In the genomic region with DNA sequence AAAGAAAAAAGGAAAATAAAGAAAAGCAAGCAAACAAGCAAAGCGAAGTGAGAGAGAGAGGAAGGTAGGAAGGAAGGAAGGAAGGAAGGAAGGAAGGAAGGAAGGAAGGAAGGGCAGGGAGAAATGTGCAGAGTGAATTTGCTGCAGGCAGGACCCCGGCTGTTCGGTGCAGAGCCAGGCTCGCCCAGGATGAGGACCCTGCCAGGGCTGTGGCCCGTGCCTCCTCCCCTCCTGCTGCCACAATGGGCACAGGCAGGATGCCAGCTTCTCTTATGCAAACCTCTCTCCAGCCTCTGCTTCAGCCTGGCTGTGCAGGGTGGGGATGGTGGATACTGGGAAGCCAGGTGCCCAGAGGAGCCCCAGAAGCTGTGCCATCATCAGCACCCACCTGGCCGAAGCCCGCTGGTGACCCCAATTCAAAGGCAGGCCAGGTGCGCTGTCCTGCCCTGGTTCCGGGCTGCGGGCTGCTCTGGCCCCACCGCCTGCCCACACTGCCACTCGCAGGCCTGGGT, we compare ENCODE assay signal across 10 cellular contexts. TPM values are rescaled to one million over a fixed set of nuclear protein-coding genes. Genes with fewer than 3 reads are reported as not detected.
DNase-seq lines count a peak whose midpoint lies in the region; ATAC-seq and TF ChIP-seq lines count a peak whose summit lies in the region.
"Had no signal": no experiment of that assay in that cellular context is flagged by ENCODE, and none has a peak within 500 bp of the region (broad histone marks: within the 10 kb centered on the region; RNA-seq: fewer than 3 reads in every experiment).

No MANE protein-coding gene starts in this region.

- TF ChIP-seq CTCF in HCT116 (IDR thresholded peaks at IDR 0.05 in 2 of 3, conservative IDR thresholded peaks at IDR 0.05 in 1 of 3; ENCODE audit: borderline replicate concordance in 1 of 3, insufficient read depth in 1 of 3, low read depth in 2 of 3, low read length in 2 of 3) = no peak
- TF ChIP-seq CTCF in gastroesophageal sphincter (IDR thresholded peaks at IDR 0.05) = no peak
- no peak for TF ChIP-seq CTCF in spleen (IDR thresholded peaks at IDR 0.05 in 8 of 11, conservative IDR thresholded peaks at IDR 0.05 in 3 of 11)
- TF ChIP-seq CTCF in glutamatergic neuron (IDR thresholded peaks at IDR 0.05; ENCODE audit: partially characterized antibody, unreplicated experiment) = no peak

- H3K27me3 ChIP-seq in HCT116 (ENCODE audit: insufficient read depth, low read length) (no peaks in the 10 kb centered on the region), gastroesophageal sphincter (no peaks in the 10 kb centered on the region), spleen (replicated peaks in 1 of 7) (no peaks in the 10 kb centered on the region)

- WGBS in gastroesophageal sphincter (ENCODE audit: low coverage in 1 of 2), 2 donors = 36 to 62% methylated on average over 4 of the region's 12 CpGs
- whole genome bisulfite sequencing in spleen, 5 donors = 22 to 60% (median 55%) methylated on average over 6 to 12 of the region's 12 CpGs

- H4K20me1 ChIP-seq in HCT116 (ENCODE audit: insufficient read depth) = no peaks in the 10 kb centered on the region

- H3K36me3 Mint-ChIP-seq in glutamatergic neuron (ENCODE audit: unreplicated experiment) = no peaks in the 10 kb centered on the region

- TF ChIP-seq POLR2A in HCT116 (IDR thresholded peaks at IDR 0.05; ENCODE audit: borderline replicate concordance, extremely low read depth, insufficient read depth, insufficient read length) (no peak), gastroesophageal sphincter (IDR thresholded peaks at IDR 0.05) (no peak), spleen (IDR thresholded peaks at IDR 0.05) (no peak)

- no peak overlapping the region for H3K4me2 ChIP-seq in HCT116 (ENCODE audit: low read length)

- CTCF ChIA-PET in HCT116 (lab: Charles Lee) = interaction anchor here (1.0 to 5.8 kb wide), 3 partner anchors 23 to 452 kb away, joined by 3 to 97 read pairs (median 17); no protein-coding TSS in a partner anchor

- peaks cover 9 to 31% of the 10 kb centered on the region in 2 experiments for H3K4me1 ChIP-seq in HCT116 (ENCODE audit: control insufficient read depth in 1 of 2, insufficient read depth in 2 of 2, low read length in 2 of 2)
- H3K4me1 ChIP-seq in gastroesophageal sphincter = peaks cover 13 to 99% (median 69%) of the 10 kb centered on the region in 3 donors
- H3K4me1 ChIP-seq in spleen = peaks cover 26 to 87% (median 66%) of the 10 kb centered on the region in 6 donors
- H3K4me1 ChIP-seq: parathyroid adenoma had no signal

- H3K9me3 ChIP-seq in HCT116 (ENCODE audit: control insufficient read depth in 1 of 2, insufficient read depth in 1 of 2, low read depth in 1 of 2, low read length in 2 of 2) = no peaks in the 10 kb centered on the region
- H3K9me3 ChIP-seq in gastroesophageal sphincter = no peaks in the 10 kb centered on the region
- no peaks in the 10 kb centered on the region for H3K9me3 ChIP-seq in spleen

- peaks cover 2% of the 10 kb centered on the region for H3K27me3 Mint-ChIP-seq in glutamatergic neuron (ENCODE audit: unreplicated experiment)

- H3K4me1 Mint-ChIP-seq in glutamatergic neuron (ENCODE audit: low read depth, unreplicated experiment) = peaks cover 1% of the 10 kb centered on the region

- H3K27ac ChIP-seq in HCT116 (ENCODE audit: low read depth, low read length) (no peak overlapping the region), gastroesophageal sphincter (peak overlapping the region; percentile 25 to 98 (median 84)), spleen (peak overlapping the region in 6 of 8 donors; percentile 36 to 87 (median 67))
- H3K27ac ChIP-seq: parathyroid adenoma had no signal

- H3K9ac ChIP-seq in HCT116 (ENCODE audit: low read length) = no peak overlapping the region
- H3K9ac ChIP-seq: parathyroid adenoma had no signal

- H3K79me2 ChIP-seq in HCT116 (ENCODE audit: insufficient read depth, low read length) = no peaks in the 10 kb centered on the region
- H3K79me2 ChIP-seq: parathyroid adenoma had no signal

- no peak for TF ChIP-seq EP300 in gastroesophageal sphincter (IDR thresholded peaks at IDR 0.05)

- H3K27ac Mint-ChIP-seq in glutamatergic neuron (ENCODE audit: unreplicated experiment) = no peak overlapping the region

- no peak overlapping the region for H2AFZ ChIP-seq in HCT116 (ENCODE audit: low read depth, low read length, poor library complexity, severe bottlenecking)

- H3K36me3 ChIP-seq in HCT116 (ENCODE audit: control insufficient read depth in 1 of 2, insufficient read depth in 2 of 2, low read length in 2 of 2) (no peaks in the 10 kb centered on the region), gastroesophageal sphincter (peaks cover 0 to 51% of the 10 kb centered on the region in 2 donors), spleen (peaks cover 0 to 39% (median 0%) of the 10 kb centered on the region in 6 donors)

- RAD21 ChIA-PET in HCT116 (lab: Charles Lee; ENCODE audit: low non-redundant PET in 1 of 2, low total read pairs in 2 of 2, uncharacterized antibody in 2 of 2, unreplicated experiment in 2 of 2) = interaction anchor here (1.4 to 1.8 kb wide), 3 partner anchors 58 kb away, joined by 3 to 15 read pairs (median 9); no protein-coding TSS in a partner anchor

- no peak for TF ChIP-seq RAD21 in HCT116 (IDR thresholded peaks at IDR 0.05; ENCODE audit: low read depth)

- intact Hi-C loops in HCT116 (cut with micrococcal nuclease) (loop anchor here (1.0 to 10.0 kb wide), 3 partner anchors 58 to 452 kb away; no protein-coding TSS in a partner anchor), spleen (cut with DNase I; ENCODE audit: low total_unique reads) (loop anchor here (10.0 kb wide), 1 partner anchor 54 kb away; no protein-coding TSS in a partner anchor)

- no TSS peak for BruUV-seq in HCT116 (replicated peaks; lab: Mats Ljungman, UMichigan)

- POLR2A ChIA-PET in HCT116 (lab: Charles Lee) = no interaction called here

- H3K9me2 ChIP-seq in HCT116 (ENCODE audit: insufficient read depth) = no peaks in the 10 kb centered on the region

- peaks cover 2% of the 10 kb centered on the region for H3K9me3 Mint-ChIP-seq in glutamatergic neuron (ENCODE audit: unreplicated experiment)

- H3K4me3 Mint-ChIP-seq in glutamatergic neuron (ENCODE audit: unreplicated experiment) = no peak overlapping the region

- DNase-seq in HCT116 (ENCODE audit: low read depth, low spot score) = no peak
- DNase-seq in NCI-H774 (lab: John Stamatoyannopoulos, UW) = peak; percentile 34
- peak; percentile 80 for DNase-seq in spleen
- DNase-seq in activated CD4-positive, alpha-beta T cell treated with anti-CD3 and anti-CD28 coated beads, Interleukin-2, amount 50 U/mL, for 4 hours = no peak
- DNase-seq in H4 (ENCODE audit: low spot score) = no peak
- DNase-seq in glutamatergic neuron = no peak

- H3K4me3 ChIP-seq in HCT116 (replicated peaks in 1 of 2; ENCODE audit: low read depth in 1 of 2, low read length in 2 of 2) = no peak overlapping the region
- no peak overlapping the region for H3K4me3 ChIP-seq in gastroesophageal sphincter
- peak overlapping the region in 1 of 8 donors; percentile 21 for H3K4me3 ChIP-seq in spleen

- ATAC-seq in HCT116 (peak; percentile 10), gastroesophageal sphincter (no peak), HG03521 (IDR thresholded peaks at IDR 0.05; ENCODE audit: unreplicated experiment) (no peak)

TF ChIP-seq in HCT116, 20 proteins besides CTCF, POLR2A, EP300 and RAD21:
- no peak for TF ChIP-seq ZFX (IDR thresholded peaks at IDR 0.05)
- no peak for TF ChIP-seq SP1 (IDR thresholded peaks at IDR 0.05; ENCODE audit: low read depth)
- TF ChIP-seq EZH2 (IDR thresholded peaks at IDR 0.05) = no peak
- TF ChIP-seq, protein P1, sequence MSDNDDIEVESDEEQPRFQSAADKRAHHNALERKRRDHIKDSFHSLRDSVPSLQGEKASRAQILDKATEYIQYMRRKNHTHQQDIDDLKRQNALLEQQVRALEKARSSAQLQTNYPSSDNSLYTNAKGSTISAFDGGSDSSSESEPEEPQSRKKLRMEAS (IDR thresholded peaks at IDR 0.05) = no peak
- no peak for TF ChIP-seq JUND (IDR thresholded peaks at IDR 0.05)
- TF ChIP-seq, protein P2, sequence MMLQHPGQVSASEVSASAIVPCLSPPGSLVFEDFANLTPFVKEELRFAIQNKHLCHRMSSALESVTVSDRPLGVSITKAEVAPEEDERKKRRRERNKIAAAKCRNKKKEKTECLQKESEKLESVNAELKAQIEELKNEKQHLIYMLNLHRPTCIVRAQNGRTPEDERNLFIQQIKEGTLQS (IDR thresholded peaks at IDR 0.05) = no peak
- TF ChIP-seq FOSL1 (IDR thresholded peaks at IDR 0.05; ENCODE audit: low read depth) = no peak
- no peak for TF ChIP-seq TCF7L2 (IDR thresholded peaks at IDR 0.05; ENCODE audit: borderline replicate concordance, extremely low read depth, insufficient read depth, insufficient read length)

RNA-seq across cellular contexts. Expression of a gene that starts 3.2 kb away (rescaled TPM):
- total RNA-seq in HCT116 (2021; ENCODE audit: unreplicated experiment) = not detected
- polyA plus RNA-seq in HCT116 (2012) = 0.07 and 0.22 TPM in 2 replicates
- total RNA-seq in gastroesophageal sphincter = under 1 TPM in 1 of 4 donors, not detected in 3; 0.35 TPM
- total RNA-seq in spleen = under 1 TPM in 3 of 7 donors, not detected in 4; 0.22 to 0.79 (median 0.23) TPM
- 1 to 10 TPM in 1 of 3 donors, under 1 TPM in 2; 0.09 to 1.9 (median 0.26) TPM for polyA plus RNA-seq in spleen
- not detected in 2 replicates for total RNA-seq in H4 (2014; rRNA removed; shearing (Covaris generic))
- total RNA-seq in glutamatergic neuron (ENCODE audit: unreplicated experiment) = not detected
- total RNA-seq: dermis blood vessel endothelial cell had no signal

RNA-seq across cellular contexts. Expression of a gene that starts 26.2 kb away (rescaled TPM):
- total RNA-seq in HCT116 (2021; ENCODE audit: unreplicated experiment) = 3.7 TPM
- 3.9 and 4.0 TPM in 2 replicates for polyA plus RNA-seq in HCT116 (2012)
- 100 to 1,000 TPM in 3 of 4 donors, 10 to 100 TPM in 1; 81.4 to 275 (median 124) TPM for total RNA-seq in gastroesophageal sphincter
- total RNA-seq in spleen = 100 to 1,000 TPM in 3 of 7 donors, 10 to 100 TPM in 4; 62.5 to 190 (median 76.3) TPM
- 100 to 1,000 TPM in 2 of 3 donors, 10 to 100 TPM in 1; 76.1 to 437 (median 328) TPM for polyA plus RNA-seq in spleen
- 0.41 TPM in 1 of 2 replicates, not detected in the other for total RNA-seq in H4 (2014; rRNA removed; shearing (Covaris generic))
- 0.29 TPM for total RNA-seq in glutamatergic neuron (ENCODE audit: unreplicated experiment)

RNA-seq across cellular contexts. Expression of a gene that starts 52.1 kb away (rescaled TPM):
- total RNA-seq in HCT116 (2021; ENCODE audit: unreplicated experiment) (3.1 TPM), gastroesophageal sphincter (10 to 100 TPM in 2 of 4 donors, 1 to 10 TPM in 2; 7.2 to 15.2 (median 10.3) TPM), spleen (10 to 100 TPM in 3 of 7 donors, 1 to 10 TPM in 4; 3.7 to 13.2 (median 9.6) TPM), glutamatergic neuron (ENCODE audit: unreplicated experiment) (6.4 TPM)
- not detected in 2 replicates for polyA plus RNA-seq in HCT116 (2012)
- polyA plus RNA-seq in spleen = 1 to 10 TPM; 8.3 to 9.0 (median 8.8) TPM
- total RNA-seq in H4 (2014; rRNA removed; shearing (Covaris generic)) = 8.3 and 8.7 TPM in 2 replicates

Comparison
In these comparisons a context has a peak if more than half of its experiments do, and no peak if none do; other contexts are left out.
1. DNase-seq: peak in NCI-H774 (single experiment) and spleen (single experiment); none in HCT116 (single experiment), activated CD4-positive, alpha-beta T cell treated with anti-CD3 and anti-CD28 coated beads, Interleukin-2, amount 50 U/mL, for 4 hours (0 of 2), H4 (single experiment) and glutamatergic neuron (single experiment).
2. RNA of a gene that starts 26.2 kb away (total RNA-seq): 81.4 to 275 TPM in gastroesophageal sphincter and 62.5 to 190 TPM in spleen; 3.7 TPM in HCT116 (single experiment), 0.41 TPM in H4 and 0.29 TPM in glutamatergic neuron (single experiment); every median in the first group is over 10 times any median in the second.